24 cellular contexts compared by ENCODE assay signal in genomic region chr18:70113511-70113910, GRCh38.
"Had no signal": no experiment of that assay in that cellular context is flagged by ENCODE, and none has a peak within 500 bp of the region (broad histone marks: within the 10 kb centered on the region; RNA-seq: fewer than 3 reads in every experiment).

No MANE protein-coding gene starts in this region.

- H3K27ac ChIP-seq: colonic mucosa, coronary artery, dorsolateral prefrontal cortex, epithelial cell of prostate, esophagus muscularis mucosa, esophagus squamous epithelium, foreskin keratinocyte, gastrocnemius medialis, gastroesophageal sphincter, heart left ventricle, heart right ventricle had no signal

- H3K9me3 ChIP-seq: colonic mucosa, esophagus muscularis mucosa, esophagus squamous epithelium, gastrocnemius medialis, gastroesophageal sphincter had no signal

- DNase-seq: colonic mucosa; cortex of kidney; dermis blood vessel endothelial cell; dorsolateral prefrontal cortex; effector CD4-positive, alpha-beta T cell; effector CD8-positive, alpha-beta T cell; effector memory CD4-positive, alpha-beta T cell; effector memory CD8-positive, alpha-beta T cell; endodermal cell; erythroblast; esophagus squamous epithelium; foreskin fibroblast; foreskin keratinocyte; foreskin melanocyte; gastrocnemius medialis; glutamatergic neuron; head of caudate nucleus; heart left ventricle; heart right ventricle had no signal

- H3K36me3 ChIP-seq: colonic mucosa had no signal

- ATAC-seq: effector memory CD8-positive, alpha-beta T cell; esophagus mucosa; foreskin keratinocyte; gastroesophageal sphincter; heart left ventricle; heart right ventricle had no signal

- H3K4me1 ChIP-seq: colonic mucosa, esophagus muscularis mucosa, esophagus squamous epithelium, foreskin keratinocyte, gastroesophageal sphincter, heart left ventricle, heart right ventricle had no signal

- H3K27me3 ChIP-seq: colonic mucosa, dorsolateral prefrontal cortex, esophagus muscularis mucosa, esophagus squamous epithelium, foreskin keratinocyte, gastrocnemius medialis, gastroesophageal sphincter, heart left ventricle, heart right ventricle had no signal

- H3K4me3 ChIP-seq: colonic mucosa, coronary artery, dorsolateral prefrontal cortex, esophagus muscularis mucosa, esophagus squamous epithelium, gastrocnemius medialis, gastroesophageal sphincter, heart left ventricle, heart right ventricle had no signal
